22 cellular contexts compared by ENCODE assay signal in the genomic region with DNA sequence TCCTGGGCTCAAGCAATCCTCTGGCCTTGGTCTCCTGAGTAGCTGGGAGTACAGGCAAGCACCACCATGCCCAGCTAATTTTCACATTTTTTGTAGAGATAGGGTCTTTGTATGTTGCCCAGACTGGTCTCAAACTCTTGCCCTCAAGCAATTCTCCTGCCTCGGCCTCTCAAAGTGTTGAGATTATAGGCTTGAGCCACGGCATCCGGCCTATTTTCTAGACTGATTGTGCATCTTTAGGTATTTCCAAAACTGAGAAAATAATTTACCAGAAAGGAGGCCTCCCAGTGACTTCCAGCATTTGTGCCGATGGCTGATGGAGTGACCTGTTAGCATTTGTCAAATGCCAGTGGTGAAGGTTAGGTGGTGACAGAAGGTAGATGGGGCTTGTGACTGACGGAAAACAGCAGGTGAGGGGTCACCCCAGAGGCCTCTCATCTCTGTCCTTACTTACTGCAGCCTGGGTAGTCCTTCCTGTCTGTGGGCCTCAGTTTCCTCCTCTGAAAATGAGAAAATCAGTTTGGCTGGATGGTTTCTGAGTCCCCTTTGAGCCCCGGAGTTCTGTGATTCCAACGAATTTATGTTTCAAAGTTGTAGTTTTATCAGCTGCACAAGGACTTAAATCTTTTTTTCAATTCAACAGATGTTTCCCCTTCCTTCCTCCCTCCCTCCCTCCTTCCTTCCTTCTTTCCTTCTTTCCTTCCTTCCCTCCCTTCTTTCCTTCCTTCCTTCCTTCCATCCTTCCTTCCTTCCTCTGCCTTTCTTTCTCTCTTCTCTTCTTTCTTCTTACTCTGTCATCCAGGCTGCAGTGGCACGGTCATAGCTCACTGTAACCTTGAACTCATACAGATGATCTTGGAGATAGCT. TPM values are rescaled to one million over a fixed set of nuclear protein-coding genes. Genes with fewer than 3 reads are reported as not detected.
DNase-seq lines count a peak whose midpoint lies in the region; ATAC-seq and TF ChIP-seq lines count a peak whose summit lies in the region.
"Had no signal": no experiment of that assay in that cellular context is flagged by ENCODE, and none has a peak within 500 bp of the region (broad histone marks: within the 10 kb centered on the region; RNA-seq: fewer than 3 reads in every experiment).

No MANE protein-coding gene starts in this region.

- H3K9me3 ChIP-seq in BLaER1 treated with 17β-estradiol and CSF1 and Interleukin-3, amounts not matched to agents 10 nM and 100 nM (replicated peaks in 1 of 11) = no peaks in the 10 kb centered on the region
- H3K9me3 ChIP-seq in HEK293 (ENCODE audit: control insufficient read depth, insufficient read depth, low read depth, low read length) = no peaks in the 10 kb centered on the region
- no peaks in the 10 kb centered on the region for H3K9me3 ChIP-seq in CD4-positive, alpha-beta memory T cell (ENCODE audit: control insufficient read depth in 1 of 2, low read length in 2 of 2)
- H3K9me3 ChIP-seq: gastrocnemius medialis had no signal

- H3K9me3 Mint-ChIP-seq in chondrocyte (ENCODE audit: low read depth) = peaks cover 3% of the 10 kb centered on the region
- H3K9me3 Mint-ChIP-seq in nephron progenitor cell = peaks cover 4% of the 10 kb centered on the region
- H3K9me3 Mint-ChIP-seq in CD4-positive, alpha-beta memory T cell = no peaks in the 10 kb centered on the region
- H3K9me3 Mint-ChIP-seq in activated CD4-positive, alpha-beta T cell treated with anti-CD3 and anti-CD28 coated beads, Interleukin-2, amount 10 ng/mL, durations not matched to agents 24 days and 14 days = no peaks in the 10 kb centered on the region
- H3K9me3 Mint-ChIP-seq in activated T-cell treated with anti-CD3 and anti-CD28 coated beads, Interleukin-2, amount 50 U/mL, for 4 hours = no peaks in the 10 kb centered on the region
- H3K9me3 Mint-ChIP-seq: activated B cell treated with CpG ODN at 0.5 μM for 24 hours; activated naive CD8-positive, alpha-beta T cell treated with anti-CD3 and anti-CD28 coated beads, Interleukin-2, amount 10 ng/mL, durations not matched to agents 7 days and 5 days; T-helper 2 cell treated with Interferon-gamma antibody and Interleukin-4, amounts not matched to agents 5 μg/mL and 100 μg/mL, for 36 hours; type B pancreatic cell had no signal

- peaks cover 35% of the 10 kb centered on the region for H3K4me1 Mint-ChIP-seq in chondrocyte (ENCODE audit: low read depth)
- peaks cover 44% of the 10 kb centered on the region for H3K4me1 Mint-ChIP-seq in nephron progenitor cell
- no peaks in the 10 kb centered on the region for H3K4me1 Mint-ChIP-seq in CD4-positive, alpha-beta memory T cell
- H3K4me1 Mint-ChIP-seq in activated CD4-positive, alpha-beta T cell treated with anti-CD3 and anti-CD28 coated beads, Interleukin-2, amount 10 ng/mL, durations not matched to agents 24 days and 14 days = peaks cover 4% of the 10 kb centered on the region
- H3K4me1 Mint-ChIP-seq in activated T-cell treated with anti-CD3 and anti-CD28 coated beads, Interleukin-2, amount 50 U/mL, for 4 hours (ENCODE audit: low read depth) = no peaks in the 10 kb centered on the region

- no peaks in the 10 kb centered on the region for H3K36me3 ChIP-seq in BLaER1 treated with 17β-estradiol and CSF1 and Interleukin-3, amounts not matched to agents 10 nM and 100 nM
- H3K36me3 ChIP-seq in HEK293 (ENCODE audit: control insufficient read depth in 2 of 2, insufficient read depth in 1 of 2, low read length in 2 of 2) = no peaks in the 10 kb centered on the region
- H3K36me3 ChIP-seq in CD4-positive, alpha-beta memory T cell (ENCODE audit: insufficient read depth, low read length) = no peaks in the 10 kb centered on the region
- H3K36me3 ChIP-seq: gastrocnemius medialis had no signal

- H3K27me3 ChIP-seq in BLaER1 treated with 17β-estradiol and CSF1 and Interleukin-3, amounts not matched to agents 10 nM and 100 nM = no peaks in the 10 kb centered on the region
- H3K27me3 ChIP-seq in foreskin keratinocyte = no peaks in the 10 kb centered on the region
- no peaks in the 10 kb centered on the region for H3K27me3 ChIP-seq in CD4-positive, alpha-beta memory T cell (ENCODE audit: insufficient read depth, low read length)
- H3K27me3 ChIP-seq: gastrocnemius medialis had no signal

- POLR2A ChIA-PET in HEK293 (lab: Yijun Ruan, JAX) = no interaction called here
- POLR2A ChIA-PET in CD4-positive, alpha-beta memory T cell (lab: Charles Lee; ENCODE audit: partially characterized antibody) = no interaction called here

- peak overlapping the region in 7 of 11 experiments; percentile 8 to 45 (median 22); a peak in 9 of 22 replicates for H3K4me2 ChIP-seq in BLaER1 treated with 17β-estradiol and CSF1 and Interleukin-3, amounts not matched to agents 10 nM and 100 nM

- intact Hi-C loops in CD4-positive, alpha-beta memory T cell (cut with micrococcal nuclease) = no loop called here
- intact Hi-C loops in activated CD4-positive, alpha-beta T cell treated with anti-CD3 and anti-CD28 coated beads, Interleukin-2, amount 10 ng/mL, durations not matched to agents 24 days and 14 days (cut with micrococcal nuclease) = loop anchor here (2.0 kb wide), 1 partner anchor 53 kb away; a partner anchor contains a TSS

- no peaks in the 10 kb centered on the region for H3K27me3 Mint-ChIP-seq in chondrocyte (ENCODE audit: low read depth)
- H3K27me3 Mint-ChIP-seq in nephron progenitor cell (ENCODE audit: low read depth, poor library complexity) = no peaks in the 10 kb centered on the region
- no peaks in the 10 kb centered on the region for H3K27me3 Mint-ChIP-seq in CD4-positive, alpha-beta memory T cell
- H3K27me3 Mint-ChIP-seq in activated CD4-positive, alpha-beta T cell treated with anti-CD3 and anti-CD28 coated beads, Interleukin-2, amount 10 ng/mL, durations not matched to agents 24 days and 14 days = peaks cover 7% of the 10 kb centered on the region
- no peaks in the 10 kb centered on the region for H3K27me3 Mint-ChIP-seq in activated T-cell treated with anti-CD3 and anti-CD28 coated beads, Interleukin-2, amount 50 U/mL, for 4 hours (ENCODE audit: low read depth)
- H3K27me3 Mint-ChIP-seq: activated B cell treated with CpG ODN at 0.5 μM for 24 hours, type B pancreatic cell had no signal

- DNase-seq in chondrocyte (ENCODE audit: low spot score) = no peak
- no peak for DNase-seq in nephron progenitor cell
- no peak for DNase-seq in foreskin keratinocyte
- no peak for DNase-seq in CD4-positive, alpha-beta memory T cell
- DNase-seq in activated CD4-positive, alpha-beta T cell treated with anti-CD3 and anti-CD28 coated beads, Interleukin-2, amount 10 ng/mL, durations not matched to agents 24 days and 14 days = no peak
- DNase-seq in activated T-cell treated with anti-CD3 and anti-CD28 coated beads, Interleukin-2, amount 50 U/mL, for 4 hours = no peak
- DNase-seq: activated B cell treated with CpG ODN at 0.5 μM for 24 hours; activated CD8-positive, alpha-beta memory T cell treated with anti-CD3 and anti-CD28 coated beads for 24 hours; activated naive CD8-positive, alpha-beta T cell treated with anti-CD3 and anti-CD28 coated beads, Interleukin-2, amount 10 ng/mL, durations not matched to agents 7 days and 5 days; AML-193; erythroblast; Kasumi-1; left colon; NCI-H1105; NCI-H524 treated with DMSO at 0.1 percent for 48 hours; stimulated activated naive CD4-positive, alpha-beta T cell treated with Interleukin-2 at 50 U/mL for 16 hours had no signal

- CTCF ChIA-PET in HEK293 (lab: Yijun Ruan, JAX) = interaction anchor here (0.7 to 6.3 kb wide), 6 partner anchors 32 to 579 kb away, joined by 3 to 44 read pairs (median 5); no protein-coding TSS in a partner anchor
- CTCF ChIA-PET in CD4-positive, alpha-beta memory T cell (lab: Charles Lee; ENCODE audit: partially characterized antibody) = interaction anchor here (1.0 to 2.0 kb wide), 2 partner anchors 38 to 54 kb away, joined by 3 to 6 read pairs; no protein-coding TSS in a partner anchor

- no peak overlapping the region for H3K4me3 ChIP-seq in BLaER1 treated with 17β-estradiol and CSF1 and Interleukin-3, amounts not matched to agents 10 nM and 100 nM
- no peak overlapping the region for H3K4me3 ChIP-seq in HEK293 (ENCODE audit: low read depth, low read length)
- H3K4me3 ChIP-seq in CD4-positive, alpha-beta memory T cell (ENCODE audit: low read length in 2 of 2) = no peak overlapping the region
- H3K4me3 ChIP-seq: gastrocnemius medialis had no signal

- no peak overlapping the region for H3K9ac ChIP-seq in BLaER1 treated with 17β-estradiol and CSF1 and Interleukin-3, amounts not matched to agents 10 nM and 100 nM

- no peak overlapping the region for H3K4me3 Mint-ChIP-seq in chondrocyte (ENCODE audit: unreplicated experiment)
- no peak overlapping the region for H3K4me3 Mint-ChIP-seq in nephron progenitor cell
- H3K4me3 Mint-ChIP-seq in CD4-positive, alpha-beta memory T cell = no peak overlapping the region
- no peak overlapping the region for H3K4me3 Mint-ChIP-seq in activated CD4-positive, alpha-beta T cell treated with anti-CD3 and anti-CD28 coated beads, Interleukin-2, amount 10 ng/mL, durations not matched to agents 24 days and 14 days
- H3K4me3 Mint-ChIP-seq in activated T-cell treated with anti-CD3 and anti-CD28 coated beads, Interleukin-2, amount 50 U/mL, for 4 hours = no peak overlapping the region
- H3K4me3 Mint-ChIP-seq: activated B cell treated with CpG ODN at 0.5 μM for 24 hours; activated naive CD8-positive, alpha-beta T cell treated with anti-CD3 and anti-CD28 coated beads, Interleukin-2, amount 10 ng/mL, durations not matched to agents 7 days and 5 days; T-helper 2 cell treated with Interferon-gamma antibody and Interleukin-4, amounts not matched to agents 5 μg/mL and 100 μg/mL, for 36 hours; type B pancreatic cell had no signal

- no peak for TF ChIP-seq CTCF in HEK293 (tag by site-specific recombination; IDR thresholded peaks at IDR 0.05)
- TF ChIP-seq CTCF in chondrocyte (IDR thresholded peaks at IDR 0.05) = no peak
- no peak for TF ChIP-seq CTCF in nephron progenitor cell (IDR thresholded peaks at IDR 0.05)
- TF ChIP-seq CTCF in foreskin keratinocyte (conservative IDR thresholded peaks at IDR 0.05) = no peak

- peak overlapping the region; percentile 59 for H3K27ac Mint-ChIP-seq in chondrocyte (ENCODE audit: unreplicated experiment)
- peak overlapping the region; percentile 38 for H3K27ac Mint-ChIP-seq in nephron progenitor cell
- H3K27ac Mint-ChIP-seq in CD4-positive, alpha-beta memory T cell = peak overlapping the region in 1 of 7 donors; percentile 69
- H3K27ac Mint-ChIP-seq in activated CD4-positive, alpha-beta T cell treated with anti-CD3 and anti-CD28 coated beads, Interleukin-2, amount 10 ng/mL, durations not matched to agents 24 days and 14 days = no peak overlapping the region
- H3K27ac Mint-ChIP-seq: activated B cell treated with CpG ODN at 0.5 μM for 24 hours; activated naive CD8-positive, alpha-beta T cell treated with anti-CD3 and anti-CD28 coated beads, Interleukin-2, amount 10 ng/mL, durations not matched to agents 7 days and 5 days; T-helper 2 cell treated with Interferon-gamma antibody and Interleukin-4, amounts not matched to agents 5 μg/mL and 100 μg/mL, for 36 hours; type B pancreatic cell had no signal

- peaks cover 8 to 22% (median 16%) of the 10 kb centered on the region in 10 experiments for H3K4me1 ChIP-seq in BLaER1 treated with 17β-estradiol and CSF1 and Interleukin-3, amounts not matched to agents 10 nM and 100 nM
- H3K4me1 ChIP-seq in HEK293 (ENCODE audit: control insufficient read depth, insufficient read depth, low read length) (peaks cover 9% of the 10 kb centered on the region), foreskin keratinocyte (peaks cover 17% of the 10 kb centered on the region)
- H3K4me1 ChIP-seq in CD4-positive, alpha-beta memory T cell (ENCODE audit: insufficient read depth, low read length) = no peaks in the 10 kb centered on the region

- H3K36me3 Mint-ChIP-seq in chondrocyte (ENCODE audit: low read depth) (no peaks in the 10 kb centered on the region), nephron progenitor cell (ENCODE audit: low read depth) (no peaks in the 10 kb centered on the region)
- H3K36me3 Mint-ChIP-seq in CD4-positive, alpha-beta memory T cell = peaks cover 0 to 2% of the 10 kb centered on the region in 2 donors
- no peaks in the 10 kb centered on the region for H3K36me3 Mint-ChIP-seq in activated CD4-positive, alpha-beta T cell treated with anti-CD3 and anti-CD28 coated beads, Interleukin-2, amount 10 ng/mL, durations not matched to agents 24 days and 14 days (ENCODE audit: low read depth)
- no peaks in the 10 kb centered on the region for H3K36me3 Mint-ChIP-seq in activated T-cell treated with anti-CD3 and anti-CD28 coated beads, Interleukin-2, amount 50 U/mL, for 4 hours (ENCODE audit: insufficient read depth)
- H3K36me3 Mint-ChIP-seq: activated naive CD8-positive, alpha-beta T cell treated with anti-CD3 and anti-CD28 coated beads, Interleukin-2, amount 10 ng/mL, durations not matched to agents 7 days and 5 days; type B pancreatic cell had no signal

- peak overlapping the region in 2 of 11 experiments; percentile 24 to 27; a peak in 2 of 22 replicates for H3K27ac ChIP-seq in BLaER1 treated with 17β-estradiol and CSF1 and Interleukin-3, amounts not matched to agents 10 nM and 100 nM
- no peak overlapping the region for H3K27ac ChIP-seq in HEK293 (ENCODE audit: extremely low read depth, low read depth, low read length)
- no peak overlapping the region for H3K27ac ChIP-seq in foreskin keratinocyte
- H3K27ac ChIP-seq in CD4-positive, alpha-beta memory T cell (ENCODE audit: low read depth, low read length) = no peak overlapping the region

- ATAC-seq in foreskin keratinocyte = no peak
- no peak for ATAC-seq in activated T-cell treated with anti-CD3 and anti-CD28 coated beads, Interleukin-2, amount 50 U/mL, for 4 hours
- ATAC-seq: gastrocnemius medialis, left colon, sciatic nerve had no signal

- no peaks in the 10 kb centered on the region for H4K20me1 ChIP-seq in BLaER1 treated with 17β-estradiol and CSF1 and Interleukin-3, amounts not matched to agents 10 nM and 100 nM

RNA-seq across cellular contexts. Expression of a gene that starts 53.5 kb away (rescaled TPM):
- total RNA-seq in chondrocyte (7.1 to 22.3 TPM (median 17.7 TPM) in 3 replicates), foreskin keratinocyte (17.4 and 41.2 TPM in 2 replicates)
- 13.7 and 29.5 TPM in 2 replicates for polyA plus RNA-seq in foreskin keratinocyte
- under 1 TPM; 0.50 to 0.67 TPM for total RNA-seq in CD4-positive, alpha-beta memory T cell
- under 1 TPM; 0.09 to 0.11 TPM for polyA plus RNA-seq in CD4-positive, alpha-beta memory T cell
- total RNA-seq in activated CD4-positive, alpha-beta T cell treated with anti-CD3 and anti-CD28 coated beads, Interleukin-2, amount 10 ng/mL, durations not matched to agents 24 days and 14 days = 0.05 TPM in 1 of 2 replicates, not detected in the other
- under 1 TPM; 0.52 to 0.71 (median 0.63) TPM for total RNA-seq in activated T-cell treated with anti-CD3 and anti-CD28 coated beads, Interleukin-2, amount 50 U/mL, for 4 hours
